Comparison of ENCODE assay signal across 19 cellular contexts in the genomic region with DNA sequence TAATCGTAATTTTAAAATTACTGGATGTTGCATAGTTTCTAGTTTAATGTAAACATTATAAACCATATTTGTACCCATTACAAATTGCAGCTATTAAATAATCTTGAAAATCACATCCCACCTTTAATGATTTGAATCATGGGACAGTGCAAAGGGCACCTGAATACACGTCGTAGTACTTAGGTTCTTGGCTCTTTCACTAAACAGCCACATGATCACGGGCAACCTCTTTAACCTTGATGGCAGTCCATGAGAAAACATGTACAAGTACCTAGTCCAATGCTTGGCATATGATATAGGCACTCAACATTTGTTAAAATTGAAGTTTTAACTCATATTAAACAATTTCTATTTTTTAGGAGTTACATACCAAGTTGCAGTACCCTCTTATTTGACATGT. TPM values are rescaled to one million over a fixed set of nuclear protein-coding genes. Genes with fewer than 3 reads are reported as not detected.
DNase-seq lines count a peak whose midpoint lies in the region; ATAC-seq, FAIRE-seq and TF ChIP-seq lines count a peak whose summit lies in the region.
"Had no signal": no experiment of that assay in that cellular context is flagged by ENCODE, and none has a peak within 500 bp of the region (broad histone marks: within the 10 kb centered on the region; RNA-seq: fewer than 3 reads in every experiment).

No MANE protein-coding gene starts in this region.

- FAIRE-seq in A549 (lab: Jason Lieb, UNC) (peak; percentile 49), G401.6 (lab: Jason Lieb, UNC) (peak; percentile 70)
- FAIRE-seq: D721Med, K562 had no signal

- H3K27me3 ChIP-seq in RWPE2 (ENCODE audit: insufficient read depth, poor library complexity, severe bottlenecking) (no peaks in the 10 kb centered on the region), neutrophil (no peaks in the 10 kb centered on the region)

- TF ChIP-seq POLR2A in A549 (IDR thresholded peaks at IDR 0.05; ENCODE audit: low read length), result no peak

- POLR2A ChIA-PET in A549 (lab: Yijun Ruan, JAX), result no interaction called here

- H3K4me2 ChIP-seq in A549, result no peak overlapping the region

- WGBS in A549 (ENCODE audit: missing lambda C conversion rate), result 93% methylated on average over 4 of the region's 4 CpGs

- no peak for TF ChIP-seq EP300 in A549 (IDR thresholded peaks at IDR 0.05)

- H3K36me3 ChIP-seq in RWPE2 (ENCODE audit: low read depth) (peaks cover 64% of the 10 kb centered on the region), neutrophil (no peaks in the 10 kb centered on the region)

- no peak overlapping the region for H3K27ac ChIP-seq in A549
- peak overlapping the region; percentile 94 for H3K27ac ChIP-seq in RWPE2 (ENCODE audit: poor library complexity, severe bottlenecking)
- peak overlapping the region; percentile 99 for H3K27ac ChIP-seq in neutrophil
- H3K27ac ChIP-seq: GM23248 had no signal

- CTCF ChIA-PET in A549 (lab: Yijun Ruan, JAX), result interaction anchor here (0.7 kb wide), 1 partner anchor 44 kb away, joined by 3 read pairs; no protein-coding TSS in a partner anchor

- no peak for DNase-seq in A549 (ENCODE audit: low read depth in 1 of 2, low spot score in 1 of 2)
- no peak for DNase-seq in RWPE2 (ENCODE audit: low spot score)
- DNase-seq in DMS 273 (lab: John Stamatoyannopoulos, UW; ENCODE audit: unreplicated experiment), result no peak
- DNase-seq in NCI-H2029 (lab: John Stamatoyannopoulos, UW), result no peak
- DNase-seq: 8988T; C1 segment of cervical spinal cord; Caco-2; CD4-positive, alpha-beta T cell; DMS153; DMS79; GF-D8; GM23248 had no signal

- ATAC-seq in A549, result no peak
- ATAC-seq in RWPE2 (ENCODE audit: low read depth), result no peak
- no peak for ATAC-seq in HG03469 (IDR thresholded peaks at IDR 0.05; ENCODE audit: unreplicated experiment)
- ATAC-seq in HG03565 (IDR thresholded peaks at IDR 0.05; ENCODE audit: unreplicated experiment), result no peak
- ATAC-seq: K562 had no signal

- no peak for TF ChIP-seq RAD21 in A549 (conservative IDR thresholded peaks at IDR 0.05 in 1 of 2, IDR thresholded peaks at IDR 0.05 in 1 of 2)

- H3K4me1 ChIP-seq in A549 (peaks cover 15% of the 10 kb centered on the region), RWPE2 (ENCODE audit: insufficient read depth, poor library complexity, severe bottlenecking) (peaks cover 28% of the 10 kb centered on the region), neutrophil (ENCODE audit: control insufficient read depth in 1 of 2, insufficient read depth in 1 of 2, low read depth in 1 of 2, low read length in 1 of 2) (peaks cover 90 to 91% of the 10 kb centered on the region in 2 experiments)
- H3K4me1 ChIP-seq: Caco-2, HAP-1 had no signal

- H3K4me3 ChIP-seq in A549 (no peak overlapping the region), RWPE2 (ENCODE audit: severe bottlenecking) (no peak overlapping the region), neutrophil (ENCODE audit: low read depth in 1 of 2, low read length in 1 of 2) (peak overlapping the region in 1 of 2 experiments; percentile 59)
- H3K4me3 ChIP-seq: GM23248, HAP-1, K562 had no signal

- no peaks in the 10 kb centered on the region for H3K9me3 ChIP-seq in A549
- no peaks in the 10 kb centered on the region for H3K9me3 ChIP-seq in RWPE2 (ENCODE audit: severe bottlenecking)
- no peaks in the 10 kb centered on the region for H3K9me3 ChIP-seq in neutrophil
- H3K9me3 ChIP-seq: Caco-2, HAP-1 had no signal

- TF ChIP-seq CTCF in A549 (IDR thresholded peaks at IDR 0.05) (no peak), RWPE2 (IDR thresholded peaks at IDR 0.05; ENCODE audit: poor library complexity, severe bottlenecking) (no peak), neutrophil (IDR thresholded peaks at IDR 0.05) (no peak)

TF ChIP-seq in A549, 52 proteins besides CTCF, POLR2A, EP300 and RAD21:
- TF ChIP-seq RARB (CRISPR knock-in tag; IDR thresholded peaks at IDR 0.05), result no peak
- TF ChIP-seq CEBPB (IDR thresholded peaks at IDR 0.05), result no peak
TF ChIP-seq in A549: peak in this region for 0.

RNA-seq across cellular contexts. Expression of a gene that starts 11.8 kb away (rescaled TPM):
- polyA plus RNA-seq in A549 (2011; rRNA removed) (33.0 and 45.4 TPM in 2 replicates), A549 (2017; fragmentation: RNase III; extraction: RNeasy Plus Mini Kit Qiagen cat#74134 plus additional on column Dnase treatment) (44.2 to 46.7 TPM (median 44.2 TPM) in 3 replicates)
- polyA plus RNA-seq in A549 (2012; cell fraction: cytosol; rRNA removed), result 13.0 and 14.3 TPM in 2 replicates
- polyA plus RNA-seq in A549 (2012; cell fraction: nucleus; rRNA removed), result 6.4 and 10.1 TPM in 2 replicates
- polyA minus RNA-seq in A549 (2011; rRNA and poly(A)+ RNA removed), result 31.1 and 35.3 TPM in 2 replicates

RNA-seq across cellular contexts. Expression of a gene that starts 14.6 kb away (rescaled TPM):
- polyA plus RNA-seq in A549 (2011; rRNA removed) (32.7 and 40.8 TPM in 2 replicates), A549 (2017; fragmentation: RNase III; extraction: RNeasy Plus Mini Kit Qiagen cat#74134 plus additional on column Dnase treatment) (40.9 to 41.9 TPM (median 41.6 TPM) in 3 replicates)
- 18.8 and 21.4 TPM in 2 replicates for polyA plus RNA-seq in A549 (2012; cell fraction: cytosol; rRNA removed)
- polyA plus RNA-seq in A549 (2012; cell fraction: nucleus; rRNA removed), result 6.7 and 14.4 TPM in 2 replicates
- polyA minus RNA-seq in A549 (2011; rRNA and poly(A)+ RNA removed), result 4.5 and 4.8 TPM in 2 replicates

RNA-seq across cellular contexts. Expression of a gene that starts 35.9 kb away (rescaled TPM):
- 11.7 and 13.6 TPM in 2 replicates for polyA plus RNA-seq in A549 (2011; rRNA removed)
- 9.0 and 11.6 TPM in 2 replicates for polyA plus RNA-seq in A549 (2012; cell fraction: cytosol; rRNA removed)
- 7.1 and 9.3 TPM in 2 replicates for polyA plus RNA-seq in A549 (2012; cell fraction: nucleus; rRNA removed)
- polyA plus RNA-seq in A549 (2017; fragmentation: RNase III; extraction: RNeasy Plus Mini Kit Qiagen cat#74134 plus additional on column Dnase treatment), result 16.0 to 18.3 TPM (median 16.4 TPM) in 3 replicates
- 2.8 and 3.9 TPM in 2 replicates for polyA minus RNA-seq in A549 (2011; rRNA and poly(A)+ RNA removed)

Comparison
In these comparisons a context has a peak if more than half of its experiments do, and no peak if none do; other contexts are left out.
1. H3K27ac ChIP-seq: peak in RWPE2 (single experiment) and neutrophil (single experiment); none in A549 (0 of 2).